22 cellular contexts compared by ENCODE assay signal in the genomic region with DNA sequence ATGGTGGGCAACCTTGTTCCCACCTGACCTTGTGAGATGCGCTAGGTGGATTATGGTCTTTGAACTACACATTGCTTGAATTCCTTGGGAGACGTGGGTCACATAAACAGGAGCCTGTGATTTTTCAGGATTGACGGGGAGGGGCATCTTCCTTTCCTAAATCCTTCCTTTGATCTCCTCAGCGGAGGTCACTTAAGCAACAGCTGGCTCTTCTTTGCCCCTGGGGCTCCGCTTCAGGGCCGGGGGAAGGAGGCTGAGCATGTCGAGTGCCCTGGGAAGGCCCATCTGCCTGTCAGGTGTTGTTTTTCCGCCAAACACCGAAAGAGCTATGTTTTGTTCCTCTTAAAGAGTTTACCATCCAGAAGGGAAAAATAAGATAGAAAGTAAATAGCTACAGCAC. TPM values are rescaled to one million over a fixed set of nuclear protein-coding genes. Genes with fewer than 3 reads are reported as not detected.
"Had no signal": no experiment of that assay in that cellular context is flagged by ENCODE, and none has a peak within 500 bp of the region (broad histone marks: within the 10 kb centered on the region; RNA-seq: fewer than 3 reads in every experiment).

No MANE protein-coding gene starts in this region.

- H3K4me3 Mint-ChIP-seq: activated B cell treated with CpG ODN at 0.5 μM for 24 hours; activated CD8-positive, alpha-beta T cell treated with anti-CD3 and anti-CD28 coated beads for 36 hours; activated T-cell treated with anti-CD3 and anti-CD28 coated beads, Interleukin-2, amount 50 U/mL, for 4 hours; activated T-helper 17 cell treated with anti-CD3 and anti-CD28 coated beads, Interleukin-2, amount 50 U/mL, for 72 hours; naive thymus-derived CD4-positive, alpha-beta T cell; T-helper 1 cell treated with Interleukin-12 subunit alpha and Interleukin-12 subunit beta and Interleukin-4 antibody, amounts not matched to agents 30 μg/mL and 1 μg/mL, for 36 hours had no signal

- ATAC-seq: activated CD8-positive, alpha-beta T cell treated with anti-CD3 and anti-CD28 coated beads for 36 hours; activated naive CD4-positive, alpha-beta T cell treated with anti-CD3 and anti-CD28 coated beads, Interleukin-2, amount 50 U/mL, for 72 hours; activated T-cell treated with anti-CD3 and anti-CD28 coated beads, Interleukin-2, amount 50 U/mL, for 4 hours; activated T-helper 17 cell treated with anti-CD3 and anti-CD28 coated beads, Interleukin-2, amount 50 U/mL, for 72 hours; foreskin keratinocyte; left colon; naive thymus-derived CD4-positive, alpha-beta T cell; right cardiac atrium had no signal

- H3K36me3 Mint-ChIP-seq: activated naive CD4-positive, alpha-beta T cell treated with anti-CD3 and anti-CD28 coated beads, Interleukin-2, amount 50 U/mL, for 72 hours; naive thymus-derived CD4-positive, alpha-beta T cell had no signal

- H3K27me3 ChIP-seq: breast epithelium, esophagus muscularis mucosa, foreskin keratinocyte, tibial nerve had no signal

- H3K27ac Mint-ChIP-seq: activated B cell treated with CpG ODN at 0.5 μM for 24 hours; activated CD8-positive, alpha-beta T cell treated with anti-CD3 and anti-CD28 coated beads for 36 hours; activated naive CD4-positive, alpha-beta T cell treated with anti-CD3 and anti-CD28 coated beads, Interleukin-2, amount 50 U/mL, for 72 hours; activated T-helper 17 cell treated with anti-CD3 and anti-CD28 coated beads, Interleukin-2, amount 50 U/mL, for 72 hours; naive thymus-derived CD4-positive, alpha-beta T cell; T-helper 1 cell treated with Interleukin-12 subunit alpha and Interleukin-12 subunit beta and Interleukin-4 antibody, amounts not matched to agents 30 μg/mL and 1 μg/mL, for 36 hours had no signal

- DNase-seq: activated B cell treated with CpG ODN at 0.5 μM for 24 hours; activated CD4-positive, alpha-beta T cell treated with anti-CD3 and anti-CD28 coated beads, Interleukin-2, amount 50 U/mL, for 1 hour; activated CD8-positive, alpha-beta T cell treated with anti-CD3 and anti-CD28 coated beads for 36 hours; activated T-cell treated with anti-CD3 and anti-CD28 coated beads, Interleukin-2, amount 50 U/mL, for 4 hours; central memory CD4-positive, alpha-beta T cell; foreskin keratinocyte; left colon; mammary epithelial cell; midbrain; naive thymus-derived CD4-positive, alpha-beta T cell; nucleus accumbens; right cardiac atrium; stimulated activated CD4-positive, alpha-beta T cell treated with anti-CD3 and anti-CD28 coated beads, Interleukin-2, amount 100 ng/mL, for 48 hours; stimulated activated naive CD4-positive, alpha-beta T cell treated with Interleukin-2 at 50 U/mL for 16 hours; T-helper 9 cell had no signal

- H3K9me3 Mint-ChIP-seq: activated B cell treated with CpG ODN at 0.5 μM for 24 hours; activated CD8-positive, alpha-beta T cell treated with anti-CD3 and anti-CD28 coated beads for 36 hours; activated naive CD4-positive, alpha-beta T cell treated with anti-CD3 and anti-CD28 coated beads, Interleukin-2, amount 50 U/mL, for 72 hours; activated T-cell treated with anti-CD3 and anti-CD28 coated beads, Interleukin-2, amount 50 U/mL, for 4 hours; activated T-helper 17 cell treated with anti-CD3 and anti-CD28 coated beads, Interleukin-2, amount 50 U/mL, for 72 hours; naive thymus-derived CD4-positive, alpha-beta T cell; T-helper 1 cell treated with Interleukin-12 subunit alpha and Interleukin-12 subunit beta and Interleukin-4 antibody, amounts not matched to agents 30 μg/mL and 1 μg/mL, for 36 hours had no signal

- H3K4me1 Mint-ChIP-seq: activated B cell treated with CpG ODN at 0.5 μM for 24 hours; activated T-helper 17 cell treated with anti-CD3 and anti-CD28 coated beads, Interleukin-2, amount 50 U/mL, for 72 hours had no signal

- H3K4me3 ChIP-seq: breast epithelium, esophagus muscularis mucosa, tibial nerve had no signal

- H3K4me1 ChIP-seq: breast epithelium, foreskin keratinocyte, parathyroid adenoma, tibial nerve had no signal

- H3K36me3 ChIP-seq: breast epithelium, esophagus muscularis mucosa, tibial nerve had no signal

- H3K9me3 ChIP-seq: breast epithelium, esophagus muscularis mucosa, tibial nerve had no signal

RNA-seq across cellular contexts. Expression of gene KIF26B, which starts 40.6 kb away (rescaled TPM):
- total RNA-seq: activated T-helper 17 cell treated with anti-CD3 and anti-CD28 coated beads, Interleukin-2, amount 50 U/mL, for 72 hours had no signal
